1 cellular context compared by ENCODE assay signal in the genomic region with DNA sequence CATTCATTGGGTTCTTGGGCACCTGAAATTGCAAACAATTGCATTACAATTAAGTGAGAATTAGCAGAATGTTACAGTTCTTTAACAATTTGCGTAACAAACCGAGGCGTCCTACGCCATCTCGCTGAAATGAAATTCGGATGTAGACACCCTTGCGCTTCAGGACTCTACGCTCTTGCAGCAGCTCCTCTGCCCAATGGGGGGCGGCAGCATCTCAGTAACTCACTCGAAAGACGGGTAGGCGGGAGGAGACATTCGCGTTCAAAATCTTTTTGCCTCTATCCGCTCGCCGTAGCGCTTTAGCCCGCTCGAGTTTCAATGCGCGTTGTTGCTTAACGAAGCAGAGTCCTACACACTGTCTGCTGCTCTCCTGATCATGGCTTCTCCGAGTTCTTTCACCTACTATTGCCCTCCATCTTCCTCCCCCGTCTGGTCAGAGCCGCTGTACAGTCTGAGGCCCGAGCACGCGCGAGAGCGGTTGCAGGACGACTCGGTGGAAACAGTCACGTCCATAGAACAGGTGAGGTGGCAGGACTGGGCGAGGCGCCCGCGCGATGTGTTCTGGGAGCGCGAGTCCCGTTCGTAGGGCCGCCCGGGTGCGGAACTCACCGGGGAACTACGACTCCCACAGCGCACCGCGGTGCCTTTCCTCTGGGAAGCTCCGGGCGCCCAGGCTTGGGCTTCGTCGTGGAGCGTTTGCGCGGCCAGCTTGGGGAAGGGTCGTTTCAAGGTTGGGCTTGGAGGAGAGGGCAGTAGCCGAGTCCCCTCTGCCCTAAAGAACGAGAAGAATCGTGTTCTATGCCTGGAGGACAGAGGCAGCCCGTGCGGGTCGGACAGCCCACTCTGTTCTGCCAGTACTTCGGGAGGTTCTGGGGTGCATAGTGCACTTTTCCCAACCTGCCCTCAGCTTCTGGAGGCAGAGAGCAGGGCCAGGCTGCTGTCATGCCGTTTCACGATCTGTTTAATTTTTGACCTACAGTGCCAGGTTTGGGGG.
TF ChIP-seq lines count a peak whose summit lies in the region.

A gene with protein sequence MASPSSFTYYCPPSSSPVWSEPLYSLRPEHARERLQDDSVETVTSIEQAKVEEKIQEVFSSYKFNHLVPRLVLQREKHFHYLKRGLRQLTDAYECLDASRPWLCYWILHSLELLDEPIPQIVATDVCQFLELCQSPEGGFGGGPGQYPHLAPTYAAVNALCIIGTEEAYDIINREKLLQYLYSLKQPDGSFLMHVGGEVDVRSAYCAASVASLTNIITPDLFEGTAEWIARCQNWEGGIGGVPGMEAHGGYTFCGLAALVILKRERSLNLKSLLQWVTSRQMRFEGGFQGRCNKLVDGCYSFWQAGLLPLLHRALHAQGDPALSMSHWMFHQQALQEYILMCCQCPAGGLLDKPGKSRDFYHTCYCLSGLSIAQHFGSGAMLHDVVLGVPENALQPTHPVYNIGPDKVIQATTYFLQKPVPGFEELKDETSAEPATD (plus strand): TSS at position 318 of the 994 bp plus-strand sequence. CDS start 59 bp downstream, at position 377.

TF ChIP-seq in HepG2, 621 proteins besides CTCF, POLR2A, EP300 and RAD21 (continued from another document and continues in another):
- TF ChIP-seq ZNF407 (CRISPR knock-in tag; IDR thresholded peaks at IDR 0.05; ENCODE audit: not compliant biosample characterization) (peak; percentile 46), TEAD2 (CRISPR knock-in tag; IDR thresholded peaks at IDR 0.05) (no peak), ATF1 (CRISPR knock-in tag; IDR thresholded peaks at IDR 0.05) (no peak; the same call in 1 of the 2 replicates), ZBTB46 (CRISPR knock-in tag; IDR thresholded peaks at IDR 0.05; ENCODE audit: borderline replicate concordance) (no peak), ZNF264 (CRISPR knock-in tag; IDR thresholded peaks at IDR 0.05) (peak; percentile 2), TOPORS (CRISPR knock-in tag; IDR thresholded peaks at IDR 0.05) (peak; percentile 81; the same call in 1 of the 2 replicates), KLF15 (CRISPR knock-in tag; IDR thresholded peaks at IDR 0.05; ENCODE audit: borderline replicate concordance) (0 out of 2 replicates have a peak, but pooled peaks have one; percentile 5), ZNF792 (CRISPR knock-in tag; IDR thresholded peaks at IDR 0.05) (peak; percentile 83), ZBTB26 (CRISPR knock-in tag; IDR thresholded peaks at IDR 0.05; ENCODE audit: borderline replicate concordance) (no peak; the same call in none of the 2 replicates), TCF7L2 (IDR thresholded peaks at IDR 0.05; ENCODE audit: low read depth, low read length) (no peak), ZBTB2 (CRISPR knock-in tag; IDR thresholded peaks at IDR 0.05; ENCODE audit: low read depth) (no peak; the same call in 1 of the 2 replicates), PHF21A (CRISPR knock-in tag; IDR thresholded peaks at IDR 0.05) (peak; percentile 90), ETV5 (CRISPR knock-in tag; IDR thresholded peaks at IDR 0.05; ENCODE audit: borderline replicate concordance) (peak; percentile 6), ZNF205 (CRISPR knock-in tag; IDR thresholded peaks at IDR 0.05) (peak; percentile 51), PRDM15 (CRISPR knock-in tag; IDR thresholded peaks at IDR 0.05) (no peak), SNAPC2 (CRISPR knock-in tag; IDR thresholded peaks at IDR 0.05) (peak; percentile 77), SMAD1 (CRISPR knock-in tag; IDR thresholded peaks at IDR 0.05; ENCODE audit: borderline replicate concordance, low read depth) (peak; percentile 84; the same call in 1 of the 2 replicates), PCBP2 (optimal IDR thresholded peaks at IDR 0.05; ENCODE audit: low read depth, low read length, poor library complexity, severe bottlenecking) (no peak), SMAD3 (CRISPR knock-in tag; IDR thresholded peaks at IDR 0.05) (peak; percentile 60), CREBL2 (CRISPR knock-in tag; IDR thresholded peaks at IDR 0.05; ENCODE audit: borderline replicate concordance) (no peak), CREB1 (IDR thresholded peaks at IDR 0.05) (peak; percentile 38; the same call in 1 of the 2 replicates), CREB1 (CRISPR knock-in tag; IDR thresholded peaks at IDR 0.05) (peak; percentile 88), MZF1 (CRISPR knock-in tag; IDR thresholded peaks at IDR 0.05; ENCODE audit: borderline replicate concordance) (peak; percentile 37; the same call in 1 of the 2 replicates), ZNF772 (CRISPR knock-in tag; IDR thresholded peaks at IDR 0.05) (peak; percentile 68), JDP2 (CRISPR knock-in tag; IDR thresholded peaks at IDR 0.05; ENCODE audit: borderline replicate concordance) (no peak; the same call in 1 of the 2 replicates), ZNF441 (CRISPR knock-in tag; IDR thresholded peaks at IDR 0.05; ENCODE audit: borderline replicate concordance) (no peak), NFATC3 (CRISPR knock-in tag; IDR thresholded peaks at IDR 0.05) (no peak), ZNF562 (CRISPR knock-in tag; IDR thresholded peaks at IDR 0.05; ENCODE audit: borderline replicate concordance) (no peak), GZF1 (CRISPR knock-in tag; IDR thresholded peaks at IDR 0.05) (peak; percentile 83; the same call in 1 of the 2 replicates)
- TF ChIP-seq, protein P1, sequence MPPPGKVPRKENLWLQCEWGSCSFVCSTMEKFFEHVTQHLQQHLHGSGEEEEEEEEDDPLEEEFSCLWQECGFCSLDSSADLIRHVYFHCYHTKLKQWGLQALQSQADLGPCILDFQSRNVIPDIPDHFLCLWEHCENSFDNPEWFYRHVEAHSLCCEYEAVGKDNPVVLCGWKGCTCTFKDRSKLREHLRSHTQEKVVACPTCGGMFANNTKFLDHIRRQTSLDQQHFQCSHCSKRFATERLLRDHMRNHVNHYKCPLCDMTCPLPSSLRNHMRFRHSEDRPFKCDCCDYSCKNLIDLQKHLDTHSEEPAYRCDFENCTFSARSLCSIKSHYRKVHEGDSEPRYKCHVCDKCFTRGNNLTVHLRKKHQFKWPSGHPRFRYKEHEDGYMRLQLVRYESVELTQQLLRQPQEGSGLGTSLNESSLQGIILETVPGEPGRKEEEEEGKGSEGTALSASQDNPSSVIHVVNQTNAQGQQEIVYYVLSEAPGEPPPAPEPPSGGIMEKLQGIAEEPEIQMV (CRISPR knock-in tag; IDR thresholded peaks at IDR 0.05; ENCODE audit: low read depth) = 0 out of 2 replicates have a peak, but pooled peaks have one; percentile 72
- TF ChIP-seq, protein P2, sequence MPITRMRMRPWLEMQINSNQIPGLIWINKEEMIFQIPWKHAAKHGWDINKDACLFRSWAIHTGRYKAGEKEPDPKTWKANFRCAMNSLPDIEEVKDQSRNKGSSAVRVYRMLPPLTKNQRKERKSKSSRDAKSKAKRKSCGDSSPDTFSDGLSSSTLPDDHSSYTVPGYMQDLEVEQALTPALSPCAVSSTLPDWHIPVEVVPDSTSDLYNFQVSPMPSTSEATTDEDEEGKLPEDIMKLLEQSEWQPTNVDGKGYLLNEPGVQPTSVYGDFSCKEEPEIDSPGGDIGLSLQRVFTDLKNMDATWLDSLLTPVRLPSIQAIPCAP (CRISPR knock-in tag; IDR thresholded peaks at IDR 0.05; ENCODE audit: low read depth) = no peak
